11 cellular contexts compared by ENCODE assay signal in the genomic region with DNA sequence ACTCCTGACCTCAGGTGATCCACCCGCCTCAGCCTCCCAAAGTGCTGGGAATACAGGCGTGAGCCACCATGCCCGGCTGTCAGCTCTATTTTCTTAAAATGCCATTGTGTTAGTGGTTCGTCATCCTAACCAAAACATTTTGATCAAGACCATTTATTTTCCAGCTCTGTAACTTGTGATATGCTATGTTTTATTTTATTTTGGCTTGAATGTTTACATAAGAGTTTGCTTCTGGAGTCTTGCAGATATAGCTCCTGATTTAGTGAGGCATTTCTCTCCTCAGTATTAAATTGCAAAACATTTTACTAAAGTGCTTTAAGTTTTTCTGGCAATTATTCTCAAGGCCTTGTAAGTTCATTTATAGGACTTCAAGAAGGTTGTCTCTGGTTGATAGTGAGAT. TPM values are rescaled to one million over a fixed set of nuclear protein-coding genes. Genes with fewer than 3 reads are reported as not detected.
DNase-seq lines count a peak whose midpoint lies in the region; ATAC-seq and TF ChIP-seq lines count a peak whose summit lies in the region.
"Had no signal": no experiment of that assay in that cellular context is flagged by ENCODE, and none has a peak within 500 bp of the region (broad histone marks: within the 10 kb centered on the region; RNA-seq: fewer than 3 reads in every experiment).

No MANE protein-coding gene starts in this region.

- peak overlapping the region; percentile 66 for H3K4me2 ChIP-seq in fibroblast of lung (ENCODE audit: extremely low read depth, insufficient read depth, low read length)
- no peak overlapping the region; the same call in 1 of the 2 replicates for H3K4me2 ChIP-seq in SK-N-SH

- H3K27me3 Mint-ChIP-seq in activated T-cell treated with anti-CD3 and anti-CD28 coated beads, Interleukin-2, amount 50 U/mL, for 4 hours (ENCODE audit: low read depth): no peaks in the 10 kb centered on the region

- no peaks in the 10 kb centered on the region for H3K27me3 ChIP-seq in fibroblast of lung (ENCODE audit: control insufficient read depth, insufficient read depth, low read length)
- H3K27me3 ChIP-seq in sigmoid colon: no peaks in the 10 kb centered on the region
- H3K27me3 ChIP-seq in SK-N-SH (ENCODE audit: insufficient read depth): no peaks in the 10 kb centered on the region

- DNase-seq in activated T-cell treated with anti-CD3 and anti-CD28 coated beads, Interleukin-2, amount 50 U/mL, for 4 hours: no peak
- DNase-seq in activated T-cell treated with anti-CD3 and anti-CD28 coated beads for 4 hours (no peak), RWPE1 (ENCODE audit: low spot score) (no peak), fibroblast of lung (ENCODE audit: low read depth in 2 of 2) (peak in 1 of 2 donors; percentile 37), sigmoid colon (no peak), SK-N-SH (no peak), LoVo (ENCODE audit: low spot score) (no peak), retina (no peak)
- DNase-seq: DMS79 treated with DMSO at 0.1 percent for 48 hours, hypothalamus had no signal

- TF ChIP-seq CTCF in RWPE1 (conservative IDR thresholded peaks at IDR 0.05; ENCODE audit: low read depth) (no peak), fibroblast of lung (conservative IDR thresholded peaks at IDR 0.05 in 1 of 2, IDR thresholded peaks at IDR 0.05 in 1 of 2; ENCODE audit: low read depth in 1 of 2, low read length in 2 of 2) (no peak), sigmoid colon (IDR thresholded peaks at IDR 0.05) (no peak), SK-N-SH (IDR thresholded peaks at IDR 0.05) (no peak)

- ATAC-seq in activated T-cell treated with anti-CD3 and anti-CD28 coated beads, Interleukin-2, amount 50 U/mL, for 4 hours: no peak

- CTCF ChIA-PET in RWPE1 (lab: Yijun Ruan, JAX) (interaction anchor here (0.6 to 1.7 kb wide), 2 partner anchors 44 to 174 kb away, joined by 3 to 5 read pairs; no protein-coding TSS in a partner anchor), SK-N-SH (lab: Yijun Ruan, JAX) (interaction anchor here (0.5 kb wide), 1 partner anchor 1524 kb away, joined by 3 read pairs; no protein-coding TSS in a partner anchor)

- intact Hi-C loops in sigmoid colon (cut with DNase I): no loop called here

- TF ChIP-seq RAD21 in SK-N-SH (IDR thresholded peaks at IDR 0.05; ENCODE audit: low read length): no peak

- peak overlapping the region in 2 of 4 experiments; percentile 15 to 73 for H3K4me3 ChIP-seq in fibroblast of lung (replicated peaks in 1 of 4; ENCODE audit: control extremely low read depth in 1 of 4, insufficient read depth in 1 of 4, low read depth in 3 of 4, low read length in 4 of 4)
- no peak overlapping the region for H3K4me3 ChIP-seq in sigmoid colon
- H3K4me3 ChIP-seq in SK-N-SH (ENCODE audit: low read depth in 2 of 2, low read length in 1 of 2): no peak overlapping the region

- H3K9ac ChIP-seq in fibroblast of lung (ENCODE audit: insufficient read depth, low read length): no peak overlapping the region
- no peak overlapping the region for H3K9ac ChIP-seq in SK-N-SH

- H3K4me1 ChIP-seq in fibroblast of lung (ENCODE audit: control insufficient read depth, extremely low read depth, insufficient read depth, low read length) (peaks cover 4% of the 10 kb centered on the region), sigmoid colon (peaks cover 0 to 83% (median 73%) of the 10 kb centered on the region in 4 donors), SK-N-SH (ENCODE audit: control insufficient read depth in 1 of 2, insufficient read depth in 2 of 2, low read depth in 1 of 2, low read length in 1 of 2) (peaks cover 0 to 2% of the 10 kb centered on the region in 2 experiments; a peak in 3 of 4 replicates)

- POLR2A ChIA-PET in RWPE1 (lab: Yijun Ruan, JAX; ENCODE audit: low non-redundant PET): no interaction called here
- POLR2A ChIA-PET in SK-N-SH (lab: Yijun Ruan, JAX): no interaction called here

- H3K36me3 ChIP-seq in fibroblast of lung (ENCODE audit: control insufficient read depth, insufficient read depth, low read length) (no peaks in the 10 kb centered on the region), sigmoid colon (no peaks in the 10 kb centered on the region), SK-N-SH (replicated peaks in 1 of 2; ENCODE audit: control insufficient read depth in 1 of 2, insufficient read depth in 2 of 2, low read length in 1 of 2) (peaks cover 0 to 3% of the 10 kb centered on the region in 2 experiments)

- peaks cover 12% of the 10 kb centered on the region for H3K36me3 Mint-ChIP-seq in activated T-cell treated with anti-CD3 and anti-CD28 coated beads, Interleukin-2, amount 50 U/mL, for 4 hours (ENCODE audit: insufficient read depth)

- WGBS in sigmoid colon, 2 donors: 74 to 80% methylated on average over 4 of the region's 4 CpGs
- 96% methylated on average over 4 of the region's 4 CpGs for WGBS in SK-N-SH (ENCODE audit: low lambda C conversion rate)

- TF ChIP-seq POLR2A in sigmoid colon (IDR thresholded peaks at IDR 0.05): no peak

- H3K9me3 ChIP-seq in fibroblast of lung (ENCODE audit: control insufficient read depth, insufficient read depth, low read depth, low read length) (no peaks in the 10 kb centered on the region), sigmoid colon (no peaks in the 10 kb centered on the region), SK-N-SH (no peaks in the 10 kb centered on the region)

- TF ChIP-seq EP300 in sigmoid colon (IDR thresholded peaks at IDR 0.05) (no peak), SK-N-SH (IDR thresholded peaks at IDR 0.05; ENCODE audit: borderline replicate concordance in 1 of 2, low read depth in 1 of 2, low read length in 1 of 2) (no peak)

- H3F3A ChIP-seq in SK-N-SH (replicated peaks; ENCODE audit: insufficient read depth): peaks cover 4% of the 10 kb centered on the region

- H3K79me2 ChIP-seq in fibroblast of lung (ENCODE audit: control insufficient read depth, insufficient read depth, low read length) (peaks cover 93% of the 10 kb centered on the region), SK-N-SH (ENCODE audit: insufficient read depth) (peaks cover 94% of the 10 kb centered on the region)

- peak overlapping the region; percentile 25; the same call in 1 of the 2 replicates for H3K27ac ChIP-seq in RWPE1
- no peak overlapping the region for H3K27ac ChIP-seq in fibroblast of lung (ENCODE audit: insufficient read depth, low read length)
- peak overlapping the region in 3 of 4 donors; percentile 21 to 49 (median 40) for H3K27ac ChIP-seq in sigmoid colon
- no peak overlapping the region for H3K27ac ChIP-seq in SK-N-SH (ENCODE audit: low read depth in 2 of 2, low read length in 1 of 2)
- H3K27ac ChIP-seq: HL-60 had no signal

- H4K20me1 ChIP-seq in fibroblast of lung (ENCODE audit: control insufficient read depth, extremely low read depth, insufficient read depth, low read length) (peaks cover 8% of the 10 kb centered on the region), SK-N-SH (ENCODE audit: insufficient read depth) (peaks cover 88% of the 10 kb centered on the region)

- no peaks in the 10 kb centered on the region for H3K9me2 ChIP-seq in SK-N-SH

- H3K9me3 Mint-ChIP-seq in activated T-cell treated with anti-CD3 and anti-CD28 coated beads, Interleukin-2, amount 50 U/mL, for 4 hours: no peaks in the 10 kb centered on the region

- no peak overlapping the region for H2AFZ ChIP-seq in fibroblast of lung (ENCODE audit: low read length)
- no peak overlapping the region for H2AFZ ChIP-seq in SK-N-SH (ENCODE audit: low read depth)

- peak overlapping the region; percentile 98 for H3K4me3 Mint-ChIP-seq in activated T-cell treated with anti-CD3 and anti-CD28 coated beads, Interleukin-2, amount 50 U/mL, for 4 hours

- peaks cover 65% of the 10 kb centered on the region for H3K4me1 Mint-ChIP-seq in activated T-cell treated with anti-CD3 and anti-CD28 coated beads, Interleukin-2, amount 50 U/mL, for 4 hours (ENCODE audit: low read depth)

TF ChIP-seq in SK-N-SH, 30 proteins besides CTCF, POLR2A, EP300 and RAD21 (continues in another document):
- TF ChIP-seq TCF12 (IDR thresholded peaks at IDR 0.05): no peak
- TF ChIP-seq MAX (IDR thresholded peaks at IDR 0.05; ENCODE audit: low read depth): no peak
- no peak for TF ChIP-seq PBX3 (IDR thresholded peaks at IDR 0.05)

RNA-seq across cellular contexts. Expression of gene EP300, which starts 4.4 kb away (rescaled TPM):
- 10 to 100 TPM; 43.7 to 52.0 (median 51.4) TPM for total RNA-seq in activated T-cell treated with anti-CD3 and anti-CD28 coated beads, Interleukin-2, amount 50 U/mL, for 4 hours
- total RNA-seq in fibroblast of lung (32.9 and 41.0 TPM in 2 replicates), sigmoid colon (100 to 1,000 TPM in 1 of 4 donors, 10 to 100 TPM in 3; 59.6 to 109 (median 79.2) TPM)
- polyA plus RNA-seq in fibroblast of lung (9.1 and 10.1 TPM in 2 replicates), sigmoid colon (10 to 100 TPM in 1 of 3 donors, 1 to 10 TPM in 2; 6.0 to 27.4 (median 9.0) TPM), SK-N-SH (2012; rRNA removed) (6.2 and 7.1 TPM in 2 replicates)
- polyA plus RNA-seq in fibroblast of lung (2012): 19.4 and 22.7 TPM in 2 replicates
- 130 and 195 TPM in 2 replicates for polyA minus RNA-seq in fibroblast of lung (ENCODE audit: low replicate concordance)
- polyA plus RNA-seq in SK-N-SH (2012; cell fraction: cytosol; rRNA removed): 5.5 and 5.8 TPM in 2 replicates
- 16.9 and 22.0 TPM in 2 replicates for polyA plus RNA-seq in SK-N-SH (2012; cell fraction: nucleus; rRNA removed)

Comparison
In these comparisons a context has a peak if more than half of its experiments do, and no peak if none do; other contexts are left out.
1. H3K27ac ChIP-seq: peak in RWPE1 (single experiment) and sigmoid colon (3 of 4); none in fibroblast of lung (single experiment) and SK-N-SH (0 of 2).